ENCODE assay signal across 2 cellular contexts in the genomic region with DNA sequence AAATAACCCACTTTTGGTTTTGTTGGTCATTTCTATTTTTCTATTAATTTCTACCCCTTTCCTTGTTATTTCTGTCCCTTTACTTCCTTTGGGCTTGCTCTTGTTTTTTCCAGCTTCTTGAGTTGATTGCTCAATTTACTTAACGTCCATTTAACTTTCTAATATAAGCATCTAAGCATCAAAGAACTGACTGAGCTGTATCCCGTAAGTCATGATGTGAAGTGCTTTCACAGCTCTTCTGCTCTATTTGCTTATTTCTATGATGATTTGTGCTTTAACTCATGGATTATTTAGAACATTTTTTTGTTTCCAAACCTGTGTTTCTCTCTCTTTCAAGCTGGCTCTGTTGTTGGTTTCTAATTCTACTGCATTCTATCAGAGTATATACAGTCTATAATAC.
TF ChIP-seq lines count a peak whose summit lies in the region.

No MANE protein-coding gene starts in this region.

TF ChIP-seq in GM12878, 131 proteins besides CTCF, POLR2A, EP300 and RAD21:
- TF ChIP-seq, protein P1, sequence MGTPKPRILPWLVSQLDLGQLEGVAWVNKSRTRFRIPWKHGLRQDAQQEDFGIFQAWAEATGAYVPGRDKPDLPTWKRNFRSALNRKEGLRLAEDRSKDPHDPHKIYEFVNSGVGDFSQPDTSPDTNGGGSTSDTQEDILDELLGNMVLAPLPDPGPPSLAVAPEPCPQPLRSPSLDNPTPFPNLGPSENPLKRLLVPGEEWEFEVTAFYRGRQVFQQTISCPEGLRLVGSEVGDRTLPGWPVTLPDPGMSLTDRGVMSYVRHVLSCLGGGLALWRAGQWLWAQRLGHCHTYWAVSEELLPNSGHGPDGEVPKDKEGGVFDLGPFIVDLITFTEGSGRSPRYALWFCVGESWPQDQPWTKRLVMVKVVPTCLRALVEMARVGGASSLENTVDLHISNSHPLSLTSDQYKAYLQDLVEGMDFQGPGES (IDR thresholded peaks at IDR 0.05): no peak
- no peak for TF ChIP-seq ZBED1 (IDR thresholded peaks at IDR 0.05; ENCODE audit: borderline replicate concordance)
- no peak for TF ChIP-seq DPF2 (IDR thresholded peaks at IDR 0.05)
- TF ChIP-seq, protein P2, sequence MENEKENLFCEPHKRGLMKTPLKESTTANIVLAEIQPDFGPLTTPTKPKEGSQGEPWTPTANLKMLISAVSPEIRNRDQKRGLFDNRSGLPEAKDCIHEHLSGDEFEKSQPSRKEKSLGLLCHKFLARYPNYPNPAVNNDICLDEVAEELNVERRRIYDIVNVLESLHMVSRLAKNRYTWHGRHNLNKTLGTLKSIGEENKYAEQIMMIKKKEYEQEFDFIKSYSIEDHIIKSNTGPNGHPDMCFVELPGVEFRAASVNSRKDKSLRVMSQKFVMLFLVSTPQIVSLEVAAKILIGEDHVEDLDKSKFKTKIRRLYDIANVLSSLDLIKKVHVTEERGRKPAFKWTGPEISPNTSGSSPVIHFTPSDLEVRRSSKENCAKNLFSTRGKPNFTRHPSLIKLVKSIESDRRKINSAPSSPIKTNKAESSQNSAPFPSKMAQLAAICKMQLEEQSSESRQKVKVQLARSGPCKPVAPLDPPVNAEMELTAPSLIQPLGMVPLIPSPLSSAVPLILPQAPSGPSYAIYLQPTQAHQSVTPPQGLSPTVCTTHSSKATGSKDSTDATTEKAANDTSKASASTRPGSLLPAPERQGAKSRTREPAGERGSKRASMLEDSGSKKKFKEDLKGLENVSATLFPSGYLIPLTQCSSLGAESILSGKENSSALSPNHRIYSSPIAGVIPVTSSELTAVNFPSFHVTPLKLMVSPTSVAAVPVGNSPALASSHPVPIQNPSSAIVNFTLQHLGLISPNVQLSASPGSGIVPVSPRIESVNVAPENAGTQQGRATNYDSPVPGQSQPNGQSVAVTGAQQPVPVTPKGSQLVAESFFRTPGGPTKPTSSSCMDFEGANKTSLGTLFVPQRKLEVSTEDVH (IDR thresholded peaks at IDR 0.05; ENCODE audit: low read depth, partially characterized antibody): no peak
- TF ChIP-seq SIX5 (IDR thresholded peaks at IDR 0.05; ENCODE audit: low read depth, low read length, severe bottlenecking): no peak
- TF ChIP-seq, protein P3, sequence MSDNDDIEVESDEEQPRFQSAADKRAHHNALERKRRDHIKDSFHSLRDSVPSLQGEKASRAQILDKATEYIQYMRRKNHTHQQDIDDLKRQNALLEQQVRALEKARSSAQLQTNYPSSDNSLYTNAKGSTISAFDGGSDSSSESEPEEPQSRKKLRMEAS (IDR thresholded peaks at IDR 0.05; ENCODE audit: low read depth, low read length): no peak
- no peak for TF ChIP-seq HCFC1 (IDR thresholded peaks at IDR 0.05; ENCODE audit: low read length)
- no peak for TF ChIP-seq BHLHE40 (IDR thresholded peaks at IDR 0.05; ENCODE audit: borderline replicate concordance in 1 of 2, low read depth in 2 of 2, low read length in 1 of 2)
- no peak for TF ChIP-seq SRF (IDR thresholded peaks at IDR 0.05; ENCODE audit: low read depth in 2 of 2, low read length in 2 of 2)
- no peak for TF ChIP-seq JUND (IDR thresholded peaks at IDR 0.05; ENCODE audit: low read depth, low read length)
- no peak for TF ChIP-seq ZNF217 (IDR thresholded peaks at IDR 0.05)
- TF ChIP-seq SMAD5 (IDR thresholded peaks at IDR 0.05; ENCODE audit: low read depth): no peak
- TF ChIP-seq, protein P4, sequence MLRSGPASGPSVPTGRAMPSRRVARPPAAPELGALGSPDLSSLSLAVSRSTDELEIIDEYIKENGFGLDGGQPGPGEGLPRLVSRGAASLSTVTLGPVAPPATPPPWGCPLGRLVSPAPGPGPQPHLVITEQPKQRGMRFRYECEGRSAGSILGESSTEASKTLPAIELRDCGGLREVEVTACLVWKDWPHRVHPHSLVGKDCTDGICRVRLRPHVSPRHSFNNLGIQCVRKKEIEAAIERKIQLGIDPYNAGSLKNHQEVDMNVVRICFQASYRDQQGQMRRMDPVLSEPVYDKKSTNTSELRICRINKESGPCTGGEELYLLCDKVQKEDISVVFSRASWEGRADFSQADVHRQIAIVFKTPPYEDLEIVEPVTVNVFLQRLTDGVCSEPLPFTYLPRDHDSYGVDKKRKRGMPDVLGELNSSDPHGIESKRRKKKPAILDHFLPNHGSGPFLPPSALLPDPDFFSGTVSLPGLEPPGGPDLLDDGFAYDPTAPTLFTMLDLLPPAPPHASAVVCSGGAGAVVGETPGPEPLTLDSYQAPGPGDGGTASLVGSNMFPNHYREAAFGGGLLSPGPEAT (IDR thresholded peaks at IDR 0.05; ENCODE audit: low read depth): no peak
- TF ChIP-seq SMARCA5 (IDR thresholded peaks at IDR 0.05): no peak
- TF ChIP-seq ZZZ3 (IDR thresholded peaks at IDR 0.05; ENCODE audit: control insufficient read depth, insufficient read length, low read depth): no peak
- TF ChIP-seq ZNF207 (IDR thresholded peaks at IDR 0.05; ENCODE audit: borderline replicate concordance): no peak
- TF ChIP-seq KDM1A (IDR thresholded peaks at IDR 0.05; ENCODE audit: borderline replicate concordance): no peak

TF ChIP-seq in liver, 16 proteins besides CTCF, POLR2A, EP300 and RAD21:
- TF ChIP-seq FOXA2 (IDR thresholded peaks at IDR 0.05) (no peak), YY1 (IDR thresholded peaks at IDR 0.05) (no peak), FOXA1 (IDR thresholded peaks at IDR 0.05) (no peak), SP1 (IDR thresholded peaks at IDR 0.05) (no peak), RXRA (IDR thresholded peaks at IDR 0.05) (no peak), GABPA (IDR thresholded peaks at IDR 0.05 in 1 of 2, conservative IDR thresholded peaks at IDR 0.05 in 1 of 2) (no peak), JUND (IDR thresholded peaks at IDR 0.05) (no peak)
- TF ChIP-seq, protein P5, sequence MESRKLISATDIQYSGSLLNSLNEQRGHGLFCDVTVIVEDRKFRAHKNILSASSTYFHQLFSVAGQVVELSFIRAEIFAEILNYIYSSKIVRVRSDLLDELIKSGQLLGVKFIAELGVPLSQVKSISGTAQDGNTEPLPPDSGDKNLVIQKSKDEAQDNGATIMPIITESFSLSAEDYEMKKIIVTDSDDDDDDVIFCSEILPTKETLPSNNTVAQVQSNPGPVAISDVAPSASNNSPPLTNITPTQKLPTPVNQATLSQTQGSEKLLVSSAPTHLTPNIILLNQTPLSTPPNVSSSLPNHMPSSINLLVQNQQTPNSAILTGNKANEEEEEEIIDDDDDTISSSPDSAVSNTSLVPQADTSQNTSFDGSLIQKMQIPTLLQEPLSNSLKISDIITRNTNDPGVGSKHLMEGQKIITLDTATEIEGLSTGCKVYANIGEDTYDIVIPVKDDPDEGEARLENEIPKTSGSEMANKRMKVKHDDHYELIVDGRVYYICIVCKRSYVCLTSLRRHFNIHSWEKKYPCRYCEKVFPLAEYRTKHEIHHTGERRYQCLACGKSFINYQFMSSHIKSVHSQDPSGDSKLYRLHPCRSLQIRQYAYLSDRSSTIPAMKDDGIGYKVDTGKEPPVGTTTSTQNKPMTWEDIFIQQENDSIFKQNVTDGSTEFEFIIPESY (IDR thresholded peaks at IDR 0.05): no peak
- TF ChIP-seq, protein P6, sequence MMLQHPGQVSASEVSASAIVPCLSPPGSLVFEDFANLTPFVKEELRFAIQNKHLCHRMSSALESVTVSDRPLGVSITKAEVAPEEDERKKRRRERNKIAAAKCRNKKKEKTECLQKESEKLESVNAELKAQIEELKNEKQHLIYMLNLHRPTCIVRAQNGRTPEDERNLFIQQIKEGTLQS (IDR thresholded peaks at IDR 0.05): no peak
- TF ChIP-seq, protein P3 (IDR thresholded peaks at IDR 0.05): no peak
TF ChIP-seq in liver: peak in this region for 0.
